Comparison of ENCODE assay signal across 1 cellular context in the genomic region with DNA sequence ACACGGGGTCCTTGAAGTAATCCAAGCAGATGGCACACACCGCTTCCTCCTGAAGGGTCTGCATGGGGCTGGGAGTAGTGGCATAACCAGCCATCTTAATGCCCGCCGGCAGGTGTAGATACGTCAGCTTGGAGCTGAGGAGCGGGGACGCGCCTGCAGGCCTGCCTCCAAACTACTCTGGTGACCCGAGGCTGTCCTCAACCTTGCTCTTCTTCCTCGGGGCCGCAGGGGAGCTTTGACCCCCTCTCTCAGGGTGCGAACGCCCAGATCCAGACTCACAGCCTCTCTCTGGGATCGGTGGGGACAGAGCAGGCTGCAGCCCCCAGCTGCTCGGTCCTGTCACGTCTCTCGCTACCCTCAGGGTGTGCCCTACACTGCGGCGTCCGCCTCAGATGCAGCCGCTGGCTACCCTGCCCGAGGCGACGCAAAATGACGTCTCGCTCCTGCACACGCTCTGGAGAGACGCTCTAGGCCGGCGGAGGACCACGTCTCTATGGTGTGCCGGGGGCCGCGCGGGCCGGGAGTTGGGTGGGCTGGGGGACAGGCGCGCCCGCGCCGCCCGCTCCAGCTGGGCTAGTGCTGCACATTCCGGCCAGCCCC.
TF ChIP-seq lines count a peak whose summit lies in the region.

Gene TRIM52 (minus strand): TSS at position 424 of the 600 bp plus-strand sequence. CDS start 330 bp downstream, at position 94.

TF ChIP-seq in HEK293, 187 proteins besides CTCF, POLR2A, EP300 and RAD21 (continued from another document and continues in another):
- TF ChIP-seq, protein P1, sequence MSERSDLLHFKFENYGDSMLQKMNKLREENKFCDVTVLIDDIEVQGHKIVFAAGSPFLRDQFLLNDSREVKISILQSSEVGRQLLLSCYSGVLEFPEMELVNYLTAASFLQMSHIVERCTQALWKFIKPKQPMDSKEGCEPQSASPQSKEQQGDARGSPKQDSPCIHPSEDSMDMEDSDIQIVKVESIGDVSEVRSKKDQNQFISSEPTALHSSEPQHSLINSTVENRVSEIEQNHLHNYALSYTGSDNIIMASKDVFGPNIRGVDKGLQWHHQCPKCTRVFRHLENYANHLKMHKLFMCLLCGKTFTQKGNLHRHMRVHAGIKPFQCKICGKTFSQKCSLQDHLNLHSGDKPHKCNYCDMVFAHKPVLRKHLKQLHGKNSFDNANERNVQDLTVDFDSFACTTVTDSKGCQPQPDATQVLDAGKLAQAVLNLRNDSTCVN (tag by site-specific recombination; optimal IDR thresholded peaks at IDR 0.05), result peak; percentile 95
- TF ChIP-seq ZNF362 (tag by site-specific recombination; IDR thresholded peaks at IDR 0.05), result no peak
- peak; percentile 84; the same call in 1 of the 2 replicates for TF ChIP-seq ZFP37 (tag by site-specific recombination; IDR thresholded peaks at IDR 0.05)
- TF ChIP-seq SCRT1 (tag by site-specific recombination; IDR thresholded peaks at IDR 0.05; ENCODE audit: borderline replicate concordance), result no peak
- TF ChIP-seq SP7 (tag by site-specific recombination; IDR thresholded peaks at IDR 0.05), result peak; percentile 80
- peak; percentile 80; the same call in 1 of the 2 replicates for TF ChIP-seq ZSCAN18 (tag by site-specific recombination; IDR thresholded peaks at IDR 0.05)
- TF ChIP-seq, protein P2, sequence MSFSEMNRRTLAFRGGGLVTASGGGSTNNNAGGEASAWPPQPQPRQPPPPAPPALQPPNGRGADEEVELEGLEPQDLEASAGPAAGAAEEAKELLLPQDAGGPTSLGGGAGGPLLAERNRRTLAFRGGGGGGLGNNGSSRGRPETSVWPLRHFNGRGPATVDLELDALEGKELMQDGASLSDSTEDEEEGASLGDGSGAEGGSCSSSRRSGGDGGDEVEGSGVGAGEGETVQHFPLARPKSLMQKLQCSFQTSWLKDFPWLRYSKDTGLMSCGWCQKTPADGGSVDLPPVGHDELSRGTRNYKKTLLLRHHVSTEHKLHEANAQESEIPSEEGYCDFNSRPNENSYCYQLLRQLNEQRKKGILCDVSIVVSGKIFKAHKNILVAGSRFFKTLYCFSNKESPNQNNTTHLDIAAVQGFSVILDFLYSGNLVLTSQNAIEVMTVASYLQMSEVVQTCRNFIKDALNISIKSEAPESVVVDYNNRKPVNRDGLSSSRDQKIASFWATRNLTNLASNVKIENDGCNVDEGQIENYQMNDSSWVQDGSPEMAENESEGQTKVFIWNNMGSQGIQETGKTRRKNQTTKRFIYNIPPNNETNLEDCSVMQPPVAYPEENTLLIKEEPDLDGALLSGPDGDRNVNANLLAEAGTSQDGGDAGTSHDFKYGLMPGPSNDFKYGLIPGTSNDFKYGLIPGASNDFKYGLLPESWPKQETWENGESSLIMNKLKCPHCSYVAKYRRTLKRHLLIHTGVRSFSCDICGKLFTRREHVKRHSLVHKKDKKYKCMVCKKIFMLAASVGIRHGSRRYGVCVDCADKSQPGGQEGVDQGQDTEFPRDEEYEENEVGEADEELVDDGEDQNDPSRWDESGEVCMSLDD (tag by site-specific recombination; IDR thresholded peaks at IDR 0.05), result no peak; the same call in 1 of the 2 replicates
- no peak for TF ChIP-seq ZBTB1 (tag by site-specific recombination; IDR thresholded peaks at IDR 0.05)
- peak; percentile 60; the same call in 1 of the 2 replicates for TF ChIP-seq WT1 (tag by site-specific recombination; IDR thresholded peaks at IDR 0.05)
- TF ChIP-seq ZEB2 (tag by site-specific recombination; IDR thresholded peaks at IDR 0.05), result peak; percentile 84
- TF ChIP-seq GLIS2 (tag by site-specific recombination; IDR thresholded peaks at IDR 0.05), result peak; percentile 67; the same call in 1 of the 2 replicates
- peak; percentile 71; the same call in 1 of the 2 replicates for TF ChIP-seq FEZF1 (tag by site-specific recombination; IDR thresholded peaks at IDR 0.05)
- TF ChIP-seq, protein P3, sequence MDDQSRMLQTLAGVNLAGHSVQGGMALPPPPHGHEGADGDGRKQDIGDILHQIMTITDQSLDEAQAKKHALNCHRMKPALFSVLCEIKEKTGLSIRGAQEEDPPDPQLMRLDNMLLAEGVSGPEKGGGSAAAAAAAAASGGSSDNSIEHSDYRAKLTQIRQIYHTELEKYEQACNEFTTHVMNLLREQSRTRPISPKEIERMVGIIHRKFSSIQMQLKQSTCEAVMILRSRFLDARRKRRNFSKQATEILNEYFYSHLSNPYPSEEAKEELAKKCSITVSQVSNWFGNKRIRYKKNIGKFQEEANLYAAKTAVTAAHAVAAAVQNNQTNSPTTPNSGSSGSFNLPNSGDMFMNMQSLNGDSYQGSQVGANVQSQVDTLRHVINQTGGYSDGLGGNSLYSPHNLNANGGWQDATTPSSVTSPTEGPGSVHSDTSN (CRISPR knock-in tag; IDR thresholded peaks at IDR 0.05), result peak; percentile 90
- 0 out of 2 replicates have a peak, but pooled peaks have one; percentile 55 for TF ChIP-seq ZNF324 (tag by site-specific recombination; IDR thresholded peaks at IDR 0.05)
- no peak; the same call in 1 of the 2 replicates for TF ChIP-seq ZNF341 (tag by site-specific recombination; IDR thresholded peaks at IDR 0.05; ENCODE audit: low read depth)
- TF ChIP-seq HIC1 (tag by site-specific recombination; IDR thresholded peaks at IDR 0.05), result peak; percentile 97
- peak; percentile 67; the same call in 1 of the 2 replicates for TF ChIP-seq EGR2 (tag by site-specific recombination; IDR thresholded peaks at IDR 0.05; ENCODE audit: low read depth)
- TF ChIP-seq, protein P4, sequence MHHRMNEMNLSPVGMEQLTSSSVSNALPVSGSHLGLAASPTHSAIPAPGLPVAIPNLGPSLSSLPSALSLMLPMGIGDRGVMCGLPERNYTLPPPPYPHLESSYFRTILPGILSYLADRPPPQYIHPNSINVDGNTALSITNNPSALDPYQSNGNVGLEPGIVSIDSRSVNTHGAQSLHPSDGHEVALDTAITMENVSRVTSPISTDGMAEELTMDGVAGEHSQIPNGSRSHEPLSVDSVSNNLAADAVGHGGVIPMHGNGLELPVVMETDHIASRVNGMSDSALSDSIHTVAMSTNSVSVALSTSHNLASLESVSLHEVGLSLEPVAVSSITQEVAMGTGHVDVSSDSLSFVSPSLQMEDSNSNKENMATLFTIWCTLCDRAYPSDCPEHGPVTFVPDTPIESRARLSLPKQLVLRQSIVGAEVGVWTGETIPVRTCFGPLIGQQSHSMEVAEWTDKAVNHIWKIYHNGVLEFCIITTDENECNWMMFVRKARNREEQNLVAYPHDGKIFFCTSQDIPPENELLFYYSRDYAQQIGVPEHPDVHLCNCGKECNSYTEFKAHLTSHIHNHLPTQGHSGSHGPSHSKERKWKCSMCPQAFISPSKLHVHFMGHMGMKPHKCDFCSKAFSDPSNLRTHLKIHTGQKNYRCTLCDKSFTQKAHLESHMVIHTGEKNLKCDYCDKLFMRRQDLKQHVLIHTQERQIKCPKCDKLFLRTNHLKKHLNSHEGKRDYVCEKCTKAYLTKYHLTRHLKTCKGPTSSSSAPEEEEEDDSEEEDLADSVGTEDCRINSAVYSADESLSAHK (tag by site-specific recombination; IDR thresholded peaks at IDR 0.05), result 0 out of 2 replicates have a peak, but pooled peaks have one; percentile 34
- no peak; the same call in 1 of the 2 replicates for TF ChIP-seq ZNF394 (tag by site-specific recombination; IDR thresholded peaks at IDR 0.05; ENCODE audit: borderline replicate concordance)
- TF ChIP-seq ZNF23 (tag by site-specific recombination; IDR thresholded peaks at IDR 0.05; ENCODE audit: borderline replicate concordance), result no peak
- TF ChIP-seq ZNF10 (tag by site-specific recombination; IDR thresholded peaks at IDR 0.05), result no peak
- no peak for TF ChIP-seq ZNF626 (tag by site-specific recombination; IDR thresholded peaks at IDR 0.05)
- no peak for TF ChIP-seq ZNF48 (tag by site-specific recombination; IDR thresholded peaks at IDR 0.05)
- TF ChIP-seq, protein P5, sequence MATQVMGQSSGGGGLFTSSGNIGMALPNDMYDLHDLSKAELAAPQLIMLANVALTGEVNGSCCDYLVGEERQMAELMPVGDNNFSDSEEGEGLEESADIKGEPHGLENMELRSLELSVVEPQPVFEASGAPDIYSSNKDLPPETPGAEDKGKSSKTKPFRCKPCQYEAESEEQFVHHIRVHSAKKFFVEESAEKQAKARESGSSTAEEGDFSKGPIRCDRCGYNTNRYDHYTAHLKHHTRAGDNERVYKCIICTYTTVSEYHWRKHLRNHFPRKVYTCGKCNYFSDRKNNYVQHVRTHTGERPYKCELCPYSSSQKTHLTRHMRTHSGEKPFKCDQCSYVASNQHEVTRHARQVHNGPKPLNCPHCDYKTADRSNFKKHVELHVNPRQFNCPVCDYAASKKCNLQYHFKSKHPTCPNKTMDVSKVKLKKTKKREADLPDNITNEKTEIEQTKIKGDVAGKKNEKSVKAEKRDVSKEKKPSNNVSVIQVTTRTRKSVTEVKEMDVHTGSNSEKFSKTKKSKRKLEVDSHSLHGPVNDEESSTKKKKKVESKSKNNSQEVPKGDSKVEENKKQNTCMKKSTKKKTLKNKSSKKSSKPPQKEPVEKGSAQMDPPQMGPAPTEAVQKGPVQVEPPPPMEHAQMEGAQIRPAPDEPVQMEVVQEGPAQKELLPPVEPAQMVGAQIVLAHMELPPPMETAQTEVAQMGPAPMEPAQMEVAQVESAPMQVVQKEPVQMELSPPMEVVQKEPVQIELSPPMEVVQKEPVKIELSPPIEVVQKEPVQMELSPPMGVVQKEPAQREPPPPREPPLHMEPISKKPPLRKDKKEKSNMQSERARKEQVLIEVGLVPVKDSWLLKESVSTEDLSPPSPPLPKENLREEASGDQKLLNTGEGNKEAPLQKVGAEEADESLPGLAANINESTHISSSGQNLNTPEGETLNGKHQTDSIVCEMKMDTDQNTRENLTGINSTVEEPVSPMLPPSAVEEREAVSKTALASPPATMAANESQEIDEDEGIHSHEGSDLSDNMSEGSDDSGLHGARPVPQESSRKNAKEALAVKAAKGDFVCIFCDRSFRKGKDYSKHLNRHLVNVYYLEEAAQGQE (tag by site-specific recombination; IDR thresholded peaks at IDR 0.05), result 0 out of 2 replicates have a peak, but pooled peaks have one; percentile 12
- TF ChIP-seq ZNF561 (tag by site-specific recombination; IDR thresholded peaks at IDR 0.05; ENCODE audit: borderline replicate concordance), result peak; percentile 92
- TF ChIP-seq, protein P6, sequence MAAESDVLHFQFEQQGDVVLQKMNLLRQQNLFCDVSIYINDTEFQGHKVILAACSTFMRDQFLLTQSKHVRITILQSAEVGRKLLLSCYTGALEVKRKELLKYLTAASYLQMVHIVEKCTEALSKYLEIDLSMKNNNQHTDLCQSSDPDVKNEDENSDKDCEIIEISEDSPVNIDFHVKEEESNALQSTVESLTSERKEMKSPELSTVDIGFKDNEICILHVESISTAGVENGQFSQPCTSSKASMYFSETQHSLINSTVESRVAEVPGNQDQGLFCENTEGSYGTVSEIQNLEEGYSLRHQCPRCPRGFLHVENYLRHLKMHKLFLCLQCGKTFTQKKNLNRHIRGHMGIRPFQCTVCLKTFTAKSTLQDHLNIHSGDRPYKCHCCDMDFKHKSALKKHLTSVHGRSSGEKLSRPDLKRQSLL (tag by site-specific recombination; IDR thresholded peaks at IDR 0.05), result 0 out of 2 replicates have a peak, but pooled peaks have one; percentile 6
- TF ChIP-seq ZNF449 (tag by site-specific recombination; IDR thresholded peaks at IDR 0.05), result peak; percentile 73
- no peak for TF ChIP-seq ZNF571 (tag by site-specific recombination; IDR thresholded peaks at IDR 0.05)
- TF ChIP-seq ZNF274 (IDR thresholded peaks at IDR 0.05; ENCODE audit: low read length), result no peak
- TF ChIP-seq ZNF274 (tag by site-specific recombination; IDR thresholded peaks at IDR 0.05; ENCODE audit: borderline replicate concordance), result no peak
- TF ChIP-seq HOXA7 (CRISPR knock-in tag; IDR thresholded peaks at IDR 0.05; ENCODE audit: borderline replicate concordance), result no peak
- peak; percentile 37 for TF ChIP-seq GLIS1 (tag by site-specific recombination; IDR thresholded peaks at IDR 0.05)
- TF ChIP-seq ZNF792 (tag by site-specific recombination; IDR thresholded peaks at IDR 0.05), result no peak
